In genomic region chr12:86006727-86007126, GRCh38 we compare ENCODE assay signal across 21 cellular contexts.
A peak's percentile ranks its signal among the peaks of the same experiment; 100 is the strongest.
DNase-seq lines count a peak whose midpoint lies in the region; ATAC-seq and TF ChIP-seq lines count a peak whose summit lies in the region.
"Had no signal": no experiment of that assay in that cellular context is flagged by ENCODE, and none has a peak within 500 bp of the region (broad histone marks: within the 10 kb centered on the region; RNA-seq: fewer than 3 reads in every experiment).

No MANE protein-coding gene starts in this region.

- H3K27ac ChIP-seq in upper lobe of left lung = no peak overlapping the region

- H3K27ac Mint-ChIP-seq in activated T-cell treated with anti-CD3 and anti-CD28 coated beads, Interleukin-2, amount 50 U/mL, for 72 hours = no peak overlapping the region
- H3K27ac Mint-ChIP-seq: CD4-positive, CD25-positive, alpha-beta regulatory T cell had no signal

- H3K4me1 Mint-ChIP-seq in activated T-cell treated with anti-CD3 and anti-CD28 coated beads, Interleukin-2, amount 50 U/mL, for 72 hours (ENCODE audit: low read depth) = no peaks in the 10 kb centered on the region
- H3K4me1 Mint-ChIP-seq: CD4-positive, CD25-positive, alpha-beta regulatory T cell had no signal

- H3K4me3 Mint-ChIP-seq in activated T-cell treated with anti-CD3 and anti-CD28 coated beads, Interleukin-2, amount 50 U/mL, for 72 hours = no peak overlapping the region
- H3K4me3 Mint-ChIP-seq: CD4-positive, CD25-positive, alpha-beta regulatory T cell had no signal

- no peaks in the 10 kb centered on the region for H3K36me3 ChIP-seq in upper lobe of left lung

- peaks cover 0 to 1% of the 10 kb centered on the region in 2 donors for H3K36me3 Mint-ChIP-seq in activated T-cell treated with anti-CD3 and anti-CD28 coated beads, Interleukin-2, amount 50 U/mL, for 72 hours (ENCODE audit: insufficient read depth in 2 of 2)
- H3K36me3 Mint-ChIP-seq: CD4-positive, CD25-positive, alpha-beta regulatory T cell had no signal

- no peaks in the 10 kb centered on the region for H3K27me3 ChIP-seq in upper lobe of left lung

- no peak for TF ChIP-seq EP300 in upper lobe of left lung (IDR thresholded peaks at IDR 0.05)

- H3K4me1 ChIP-seq in upper lobe of left lung = no peaks in the 10 kb centered on the region

- TF ChIP-seq POLR2A in upper lobe of left lung (IDR thresholded peaks at IDR 0.05) = no peak

- TF ChIP-seq CTCF in fibroblast of pulmonary artery (IDR thresholded peaks at IDR 0.05; ENCODE audit: low read length, missing control alignments) (no peak), upper lobe of left lung (IDR thresholded peaks at IDR 0.05) (no peak)

- peaks cover 7 to 8% of the 10 kb centered on the region in 2 donors for H3K9me3 Mint-ChIP-seq in activated T-cell treated with anti-CD3 and anti-CD28 coated beads, Interleukin-2, amount 50 U/mL, for 72 hours

- H3K9me3 ChIP-seq in upper lobe of left lung = no peaks in the 10 kb centered on the region

- DNase-seq in ELR (ENCODE audit: low read depth) (peak; percentile 18), amniotic epithelial cell (ENCODE audit: low read depth) (peak; percentile 6), fibroblast of pulmonary artery (ENCODE audit: low read depth) (peak; percentile 45), pulmonary artery endothelial cell (ENCODE audit: low read depth, low spot score) (peak; percentile 4), upper lobe of left lung (no peak)
- DNase-seq in activated T-cell treated with anti-CD3 and anti-CD28 coated beads, Interleukin-2, amount 50 U/mL, for 72 hours = no peak
- DNase-seq: CD4-positive, CD25-positive, alpha-beta regulatory T cell; COR-L47; DND-41; GOT3; HCEC 1CT; Karpas-422; NCI-H1417; NCI-H1694 treated with DMSO at 0.1 percent for 48 hours; NCI-H2081 treated with DMSO at 0.1 percent for 48 hours; NCI-H2171 treated with DMSO at 0.1 percent for 48 hours; NCI-H446 treated with DMSO at 0.1 percent for 48 hours; NCI-H526 treated with DMSO at 0.1 percent for 48 hours; OCI-M1; Right ventricle myocardium superior had no signal

- H3K4me3 ChIP-seq in fibroblast of pulmonary artery (replicated peaks; ENCODE audit: low read depth, low read length) (no peak overlapping the region), upper lobe of left lung (no peak overlapping the region)

- ATAC-seq in upper lobe of left lung (ENCODE audit: low FRiP score in 2 of 2) (no peak), HG03565 (IDR thresholded peaks at IDR 0.05; ENCODE audit: unreplicated experiment) (no peak)
- ATAC-seq in activated T-cell treated with anti-CD3 and anti-CD28 coated beads, Interleukin-2, amount 50 U/mL, for 72 hours (replicated peaks in 1 of 2) = no peak

- H3K27me3 Mint-ChIP-seq in activated T-cell treated with anti-CD3 and anti-CD28 coated beads, Interleukin-2, amount 50 U/mL, for 72 hours (ENCODE audit: low read depth) = no peaks in the 10 kb centered on the region
- H3K27me3 Mint-ChIP-seq: CD4-positive, CD25-positive, alpha-beta regulatory T cell had no signal

Comparison
In these comparisons a context has a peak if more than half of its experiments do, and no peak if none do; other contexts are left out.
1. DNase-seq: peak in ELR (single experiment), amniotic epithelial cell (single experiment), fibroblast of pulmonary artery (single experiment) and pulmonary artery endothelial cell (single experiment); none in upper lobe of left lung (0 of 2) and activated T-cell treated with anti-CD3 and anti-CD28 coated beads, Interleukin-2, amount 50 U/mL, for 72 hours (0 of 2).